1 cellular context compared by ENCODE assay signal in genomic region chr5:40429258-40430111, GRCh38.
TF ChIP-seq lines count a peak whose summit lies in the region.

No MANE protein-coding gene starts in this region.

TF ChIP-seq in SK-N-SH treated with all-trans-retinoic acid at 6 μM for 48 hours, 23 proteins besides CTCF, POLR2A, EP300 and RAD21 (continued from another document):
- no peak for TF ChIP-seq ARNTL (CRISPR knock-in tag; IDR thresholded peaks at IDR 0.05; ENCODE audit: borderline replicate concordance, low read depth)
TF ChIP-seq in SK-N-SH treated with all-trans-retinoic acid at 6 μM for 48 hours: peak in this region for 0.
